Comparison of ENCODE assay signal across 8 cellular contexts in the genomic region with DNA sequence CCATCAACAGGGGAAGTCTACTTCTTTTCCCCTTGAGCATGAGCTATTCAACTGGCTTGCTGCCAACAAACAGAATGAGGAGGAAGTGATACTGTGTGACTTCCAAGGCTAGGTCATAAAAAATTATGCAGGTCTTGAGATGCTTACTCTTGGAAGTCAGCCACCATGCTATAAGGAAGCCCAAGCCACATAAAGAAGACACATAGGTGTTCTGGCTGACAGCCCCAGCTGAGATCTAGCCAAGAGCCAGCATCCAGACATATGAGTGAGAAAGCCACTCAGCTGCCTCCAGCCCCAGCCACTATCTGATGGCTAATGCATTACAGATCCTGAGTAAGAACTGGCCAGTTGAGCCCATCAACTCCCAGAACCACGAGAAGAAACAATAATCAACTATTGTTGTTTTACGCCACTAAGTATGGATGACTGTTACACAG. TPM values are rescaled to one million over a fixed set of nuclear protein-coding genes. Genes with fewer than 3 reads are reported as not detected.
A peak's percentile ranks its signal among the peaks of the same experiment; 100 is the strongest.
DNase-seq lines count a peak whose midpoint lies in the region; ATAC-seq and TF ChIP-seq lines count a peak whose summit lies in the region.

No MANE protein-coding gene starts in this region.

- H3K36me3 ChIP-seq in OCI-LY3 (replicated peaks; ENCODE audit: low read depth, low read length) = peaks cover 43% of the 10 kb centered on the region
- H3K36me3 ChIP-seq in hepatocyte (replicated peaks; ENCODE audit: insufficient read depth, low read depth) = no peaks in the 10 kb centered on the region

- H3K27me3 Mint-ChIP-seq in activated CD8-positive, alpha-beta memory T cell treated with anti-CD3 and anti-CD28 coated beads, Interleukin-2, amount 10 ng/mL, durations not matched to agents 7 days and 5 days = no peaks in the 10 kb centered on the region
- no peaks in the 10 kb centered on the region for H3K27me3 Mint-ChIP-seq in CD4-positive, alpha-beta T cell

- H3K36me3 Mint-ChIP-seq in activated CD8-positive, alpha-beta memory T cell treated with anti-CD3 and anti-CD28 coated beads, Interleukin-2, amount 10 ng/mL, durations not matched to agents 7 days and 5 days = peaks cover 19% of the 10 kb centered on the region
- peaks cover 72% of the 10 kb centered on the region for H3K36me3 Mint-ChIP-seq in CD4-positive, alpha-beta T cell (ENCODE audit: low read depth)

- no peaks in the 10 kb centered on the region for H3K4me1 Mint-ChIP-seq in activated CD8-positive, alpha-beta memory T cell treated with anti-CD3 and anti-CD28 coated beads, Interleukin-2, amount 10 ng/mL, durations not matched to agents 7 days and 5 days
- no peaks in the 10 kb centered on the region for H3K4me1 Mint-ChIP-seq in CD4-positive, alpha-beta T cell (ENCODE audit: low read depth)

- CTCF ChIA-PET in activated CD8-positive, alpha-beta memory T cell treated with anti-CD3 and anti-CD28 coated beads, Interleukin-2, amount 10 ng/mL, durations not matched to agents 7 days and 5 days (lab: Charles Lee) = interaction anchor here (0.9 to 2.2 kb wide), 3 partner anchors 20 to 565 kb away, joined by 3 to 6 read pairs (median 3); no protein-coding TSS in a partner anchor
- CTCF ChIA-PET in CD4-positive, alpha-beta T cell (lab: Charles Lee) = no interaction called here

- intact Hi-C loops in CD4-positive, alpha-beta T cell (cut with DNase I, micrococcal nuclease) = no loop called here

- no peak overlapping the region for H3K4me3 ChIP-seq in OCI-LY3 (ENCODE audit: low read length)
- H3K4me3 ChIP-seq in hepatocyte = no peak overlapping the region

- no peaks in the 10 kb centered on the region for H3K9me2 ChIP-seq in hepatocyte (replicated peaks; ENCODE audit: insufficient read depth)

- H3K27ac ChIP-seq in OCI-LY3 (ENCODE audit: low read length) = peak overlapping the region; percentile 89
- H3K27ac ChIP-seq in hepatocyte = peak overlapping the region; percentile 33
- H3K27ac ChIP-seq in CD4-positive, alpha-beta T cell (ENCODE audit: low read depth, low read length) = no peak overlapping the region

- peak; percentile 48 for ATAC-seq in HG02798 (IDR thresholded peaks at IDR 0.05; ENCODE audit: poor library complexity, unreplicated experiment)
- ATAC-seq in HG03469 (IDR thresholded peaks at IDR 0.05; ENCODE audit: unreplicated experiment) = no peak
- no peak for ATAC-seq in activated CD8-positive, alpha-beta memory T cell treated with anti-CD3 and anti-CD28 coated beads, Interleukin-2, amount 10 ng/mL, durations not matched to agents 7 days and 5 days
- ATAC-seq in CD4-positive, alpha-beta T cell (ENCODE audit: poor library complexity) = no peak

- H2AFZ ChIP-seq in OCI-LY3 (ENCODE audit: low read depth, low read length) = no peak overlapping the region
- H2AFZ ChIP-seq in hepatocyte = no peak overlapping the region

- H3K4me2 ChIP-seq in OCI-LY3 (ENCODE audit: low read length) (peak overlapping the region; percentile 67), hepatocyte (no peak overlapping the region)

- WGBS in hepatocyte (ENCODE audit: low lambda C conversion rate, missing lambda C conversion rate) = 98% methylated on average over 2 of the region's 2 CpGs

- H3K79me2 ChIP-seq in OCI-LY3 (ENCODE audit: low read length) (no peaks in the 10 kb centered on the region), hepatocyte (no peaks in the 10 kb centered on the region)

- TF ChIP-seq CTCF in OCI-LY3 (IDR thresholded peaks at IDR 0.05; ENCODE audit: low read depth, low read length) = no peak
- TF ChIP-seq CTCF in hepatocyte (IDR thresholded peaks at IDR 0.05; ENCODE audit: poor library complexity) = no peak
- TF ChIP-seq CTCF in CD4-positive, alpha-beta T cell (IDR thresholded peaks at IDR 0.05) = no peak

- POLR2A ChIA-PET in CD4-positive, alpha-beta T cell (lab: Charles Lee) = no interaction called here

- H3K27ac Mint-ChIP-seq in activated CD8-positive, alpha-beta memory T cell treated with anti-CD3 and anti-CD28 coated beads, Interleukin-2, amount 10 ng/mL, durations not matched to agents 7 days and 5 days = no peak overlapping the region
- no peak overlapping the region for H3K27ac Mint-ChIP-seq in CD4-positive, alpha-beta T cell

- H3K27me3 ChIP-seq in OCI-LY3 (ENCODE audit: low read depth, low read length) (no peaks in the 10 kb centered on the region), hepatocyte (no peaks in the 10 kb centered on the region)
- no peaks in the 10 kb centered on the region for H3K27me3 ChIP-seq in CD4-positive, alpha-beta T cell (ENCODE audit: control insufficient read depth, insufficient read depth, low read length)

- no peak overlapping the region; the same call in 1 of the 2 replicates for H3K9ac ChIP-seq in OCI-LY3 (ENCODE audit: low read length)

- H3K4me3 Mint-ChIP-seq in activated CD8-positive, alpha-beta memory T cell treated with anti-CD3 and anti-CD28 coated beads, Interleukin-2, amount 10 ng/mL, durations not matched to agents 7 days and 5 days = no peak overlapping the region
- no peak overlapping the region for H3K4me3 Mint-ChIP-seq in CD4-positive, alpha-beta T cell

- peak; percentile 20 for DNase-seq in GDM1 (lab: John Stamatoyannopoulos, UW)
- peak; percentile 47 for DNase-seq in hepatocyte (ENCODE audit: low spot score)
- no peak for DNase-seq in GM19240 (ENCODE audit: insufficient read length, low spot score)
- no peak for DNase-seq in activated CD8-positive, alpha-beta memory T cell treated with anti-CD3 and anti-CD28 coated beads, Interleukin-2, amount 10 ng/mL, durations not matched to agents 7 days and 5 days
- no peak for DNase-seq in CD4-positive, alpha-beta T cell

- peaks cover 51% of the 10 kb centered on the region for H3K4me1 ChIP-seq in OCI-LY3 (ENCODE audit: low read length)
- H3K4me1 ChIP-seq in hepatocyte (ENCODE audit: insufficient read depth) = no peaks in the 10 kb centered on the region

- no peaks in the 10 kb centered on the region for H3K9me3 Mint-ChIP-seq in activated CD8-positive, alpha-beta memory T cell treated with anti-CD3 and anti-CD28 coated beads, Interleukin-2, amount 10 ng/mL, durations not matched to agents 7 days and 5 days (ENCODE audit: low read depth)
- no peaks in the 10 kb centered on the region for H3K9me3 Mint-ChIP-seq in CD4-positive, alpha-beta T cell

- H4K20me1 ChIP-seq in OCI-LY3 (ENCODE audit: insufficient read depth, low read length) (no peaks in the 10 kb centered on the region), hepatocyte (ENCODE audit: insufficient read depth, poor library complexity, severe bottlenecking) (no peaks in the 10 kb centered on the region)

- H3K9me3 ChIP-seq in OCI-LY3 (ENCODE audit: insufficient read depth, low read length) (peaks cover 12% of the 10 kb centered on the region; the same call in 1 of the 2 replicates), hepatocyte (ENCODE audit: low read depth) (no peaks in the 10 kb centered on the region)
- H3K9me3 ChIP-seq in CD4-positive, alpha-beta T cell (ENCODE audit: control insufficient read depth, low read length) = no peaks in the 10 kb centered on the region

RNA-seq across cellular contexts. Expression of gene PPP2R1B, which starts 31.0 kb away (rescaled TPM):
- 41.0 and 43.5 TPM in 2 replicates for total RNA-seq in hepatocyte
- 22.7 and 25.3 TPM in 2 replicates for polyA plus RNA-seq in hepatocyte
- 10 to 100 TPM; 55.2 to 64.9 TPM for total RNA-seq in activated CD8-positive, alpha-beta memory T cell treated with anti-CD3 and anti-CD28 coated beads, Interleukin-2, amount 10 ng/mL, durations not matched to agents 7 days and 5 days
- 10 to 100 TPM; 34.5 to 39.2 TPM for total RNA-seq in CD4-positive, alpha-beta T cell

Comparison
In these comparisons a context has a peak if more than half of its experiments do, and no peak if none do; other contexts are left out.
1. DNase-seq: peak in GDM1 (single experiment) and hepatocyte (single experiment); none in GM19240 (single experiment), activated CD8-positive, alpha-beta memory T cell treated with anti-CD3 and anti-CD28 coated beads, Interleukin-2, amount 10 ng/mL, durations not matched to agents 7 days and 5 days (single experiment) and CD4-positive, alpha-beta T cell (0 of 10).